18 cellular contexts compared by ENCODE assay signal in genomic region chr17:41403409-41404023, GRCh38. TPM values are rescaled to one million over a fixed set of nuclear protein-coding genes. Genes with fewer than 3 reads are reported as not detected.
DNase-seq lines count a peak whose midpoint lies in the region; ATAC-seq and TF ChIP-seq lines count a peak whose summit lies in the region.
"Had no signal": no experiment of that assay in that cellular context is flagged by ENCODE, and none has a peak within 500 bp of the region (broad histone marks: within the 10 kb centered on the region; RNA-seq: fewer than 3 reads in every experiment).

No MANE protein-coding gene starts in this region.

- no peaks in the 10 kb centered on the region for H3K36me3 ChIP-seq in mammary epithelial cell (ENCODE audit: insufficient read depth, low read length)
- no peaks in the 10 kb centered on the region for H3K36me3 ChIP-seq in gastroesophageal sphincter
- H3K36me3 ChIP-seq: ascending aorta, heart right ventricle, Peyer's patch, suprapubic skin had no signal

- TF ChIP-seq EP300 in gastroesophageal sphincter (IDR thresholded peaks at IDR 0.05), result no peak

- TSS peak; percentile 54 for BruUV-seq in mammary epithelial cell (replicated peaks; lab: Mats Ljungman, UMichigan)

- no peak overlapping the region for H2AFZ ChIP-seq in mammary epithelial cell (ENCODE audit: low read depth, low read length)

- dilution Hi-C loops in mammary epithelial cell (cut with HindIII; ENCODE audit: low sequenced_read_pairs), result loop anchor here (5.0 kb wide), 1 partner anchor 249 kb away; no protein-coding TSS in a partner anchor

- WGBS in mammary epithelial cell (ENCODE audit: low coverage, missing lambda C conversion rate), result 27% methylated on average over 4 of the region's 4 CpGs
- WGBS in gastroesophageal sphincter (ENCODE audit: low coverage in 1 of 2), 2 donors, result 56 to 63% methylated on average over 4 of the region's 4 CpGs

- H3K9me3 ChIP-seq in mammary epithelial cell (replicated peaks; ENCODE audit: insufficient read depth, low read length) (no peaks in the 10 kb centered on the region), gastroesophageal sphincter (no peaks in the 10 kb centered on the region)
- H3K9me3 ChIP-seq: ascending aorta, heart right ventricle, Peyer's patch, suprapubic skin had no signal

- H3K9ac ChIP-seq in mammary epithelial cell (ENCODE audit: insufficient read depth, low read length), result no peak overlapping the region

- TF ChIP-seq CTCF in mammary epithelial cell (conservative IDR thresholded peaks at IDR 0.05 in 1 of 2, IDR thresholded peaks at IDR 0.05 in 1 of 2; ENCODE audit: extremely low read depth in 1 of 2, insufficient read depth in 1 of 2, low read depth in 1 of 2, low read length in 2 of 2) (no peak), gastroesophageal sphincter (IDR thresholded peaks at IDR 0.05) (no peak)

- no peak overlapping the region for H3K27ac Mint-ChIP-seq in natural killer cell treated with Interleukin-12 subunit alpha and Interleukin-12 subunit beta and Interleukin-15 and Interleukin-18, amount 100 ng/mL, for 72 hours
- H3K27ac Mint-ChIP-seq: IgD-negative memory B cell, nephron progenitor cell had no signal

- intact Hi-C loops in mammary epithelial cell (cut with micrococcal nuclease), result loop anchor here (1.0 to 10.0 kb wide), 6 partner anchors 81 to 546 kb away; partner anchors contain the start of genes KRTAP2-3 and KRTAP2-4

- no peaks in the 10 kb centered on the region for H3K36me3 Mint-ChIP-seq in natural killer cell treated with Interleukin-12 subunit alpha and Interleukin-12 subunit beta and Interleukin-15 and Interleukin-18, amount 100 ng/mL, for 72 hours

- in situ Hi-C loops in mammary epithelial cell (cut with MboI; ENCODE audit: low sequenced_read_pairs in 2 of 2), result loop anchor here in 1 of 2 donors (10.0 kb wide), 1 partner anchor 261 kb away; no protein-coding TSS in a partner anchor

- H3K4me1 ChIP-seq in mammary epithelial cell (ENCODE audit: insufficient read depth, low read length), result peaks cover 32% of the 10 kb centered on the region
- peaks cover 0 to 23% (median 3%) of the 10 kb centered on the region in 3 donors for H3K4me1 ChIP-seq in gastroesophageal sphincter
- H3K4me1 ChIP-seq: ascending aorta, Peyer's patch had no signal

- H3K27me3 Mint-ChIP-seq in natural killer cell treated with Interleukin-12 subunit alpha and Interleukin-12 subunit beta and Interleukin-15 and Interleukin-18, amount 100 ng/mL, for 72 hours, result peaks cover 8 to 19% of the 10 kb centered on the region in 2 donors

- DNase-seq in Daoy (ENCODE audit: low read depth) (peak; percentile 29), LHCN-M2 (ENCODE audit: low read depth) (peak; percentile 28), mammary epithelial cell (no peak)
- DNase-seq in natural killer cell treated with Interleukin-12 subunit alpha and Interleukin-12 subunit beta and Interleukin-15 and Interleukin-18, amount 100 ng/mL, for 72 hours (ENCODE audit: low spot score), result no peak
- no peak for DNase-seq in stimulated activated CD4-positive, alpha-beta T cell treated with anti-CD3 and anti-CD28 coated beads, Interleukin-2, amount 100 ng/mL, for 24 hours
- DNase-seq in stimulated activated naive CD4-positive, alpha-beta T cell treated with Interleukin-2 at 50 U/mL for 16 hours (lab: John Stamatoyannopoulos, UW), result no peak
- DNase-seq: effector CD8-positive, alpha-beta T cell; NCI-H146; nephron progenitor cell; Peyer's patch had no signal

- no peaks in the 10 kb centered on the region for H3K9me3 Mint-ChIP-seq in natural killer cell treated with Interleukin-12 subunit alpha and Interleukin-12 subunit beta and Interleukin-15 and Interleukin-18, amount 100 ng/mL, for 72 hours
- H3K9me3 Mint-ChIP-seq: IgD-negative memory B cell, nephron progenitor cell had no signal

- peak overlapping the region; percentile 83 for H3K27ac ChIP-seq in mammary epithelial cell (ENCODE audit: insufficient read depth, low read depth, low read length)
- peak overlapping the region in 1 of 4 donors; percentile 71 for H3K27ac ChIP-seq in gastroesophageal sphincter
- H3K27ac ChIP-seq: ascending aorta, heart right ventricle, Peyer's patch had no signal

- no peaks in the 10 kb centered on the region for H3K79me2 ChIP-seq in mammary epithelial cell (ENCODE audit: insufficient read depth, low read length)

- H3K4me3 ChIP-seq in mammary epithelial cell (replicated peaks in 1 of 3; ENCODE audit: insufficient read depth in 1 of 3, low read depth in 2 of 3, low read length in 3 of 3) (no peak overlapping the region), gastroesophageal sphincter (no peak overlapping the region)
- H3K4me3 ChIP-seq: ascending aorta, heart right ventricle, Peyer's patch, suprapubic skin had no signal

- no peak overlapping the region for H3K4me2 ChIP-seq in mammary epithelial cell (ENCODE audit: insufficient read depth, low read depth, low read length)

- no peak for ATAC-seq in natural killer cell treated with Interleukin-12 subunit alpha and Interleukin-12 subunit beta and Interleukin-15 and Interleukin-18, amount 100 ng/mL, for 72 hours
- ATAC-seq in gastroesophageal sphincter, result no peak
- ATAC-seq: left lobe of liver had no signal

- H3K27me3 ChIP-seq in mammary epithelial cell (ENCODE audit: insufficient read depth, low read length) (no peaks in the 10 kb centered on the region), gastroesophageal sphincter (no peaks in the 10 kb centered on the region)
- H3K27me3 ChIP-seq: ascending aorta, Peyer's patch, suprapubic skin had no signal

- H4K20me1 ChIP-seq in mammary epithelial cell (ENCODE audit: insufficient read depth, low read length), result no peaks in the 10 kb centered on the region

- no peak for TF ChIP-seq POLR2A in gastroesophageal sphincter (IDR thresholded peaks at IDR 0.05)

- peaks cover 7 to 12% of the 10 kb centered on the region in 2 donors for H3K4me1 Mint-ChIP-seq in natural killer cell treated with Interleukin-12 subunit alpha and Interleukin-12 subunit beta and Interleukin-15 and Interleukin-18, amount 100 ng/mL, for 72 hours (ENCODE audit: low read depth in 2 of 2)
- H3K4me1 Mint-ChIP-seq: IgD-negative memory B cell had no signal

- peak overlapping the region; percentile 7 for H3K4me3 Mint-ChIP-seq in natural killer cell treated with Interleukin-12 subunit alpha and Interleukin-12 subunit beta and Interleukin-15 and Interleukin-18, amount 100 ng/mL, for 72 hours
- H3K4me3 Mint-ChIP-seq: IgD-negative memory B cell, nephron progenitor cell had no signal

- CTCF ChIA-PET in mammary epithelial cell (lab: Charles Lee; ENCODE audit: low non-redundant PET), result interaction anchor here (0.6 to 3.2 kb wide), 2 partner anchors 117 to 145 kb away, joined by 5 to 37 read pairs; no protein-coding TSS in a partner anchor

RNA-seq across cellular contexts. Expression of gene KRT31, which starts 6.1 kb away (rescaled TPM):
- not detected in 2 replicates for total RNA-seq in Daoy (2014; rRNA removed; shearing (Covaris generic))
- total RNA-seq in LHCN-M2 (2014; rRNA removed) (not detected in 2 replicates), mammary epithelial cell (not detected), gastroesophageal sphincter (not detected)
- polyA plus RNA-seq in LHCN-M2 (2012), result 0.04 TPM
- polyA plus RNA-seq in mammary epithelial cell, result not detected
- not detected for polyA minus RNA-seq in mammary epithelial cell
- total RNA-seq in natural killer cell treated with Interleukin-12 subunit alpha and Interleukin-12 subunit beta and Interleukin-15 and Interleukin-18, amount 100 ng/mL, for 72 hours, result not detected
- total RNA-seq: activated CD8-positive, alpha-beta memory T cell treated with anti-CD3 and anti-CD28 coated beads for 36 hours; ascending aorta; heart right ventricle; left lobe of liver; Peyer's patch had no signal
- polyA plus RNA-seq: IgD-negative memory B cell had no signal

RNA-seq across cellular contexts. Expression of gene KRT37, which starts 20.9 kb away (rescaled TPM):
- not detected in 2 replicates for total RNA-seq in Daoy (2014; rRNA removed; shearing (Covaris generic))
- total RNA-seq in LHCN-M2 (2014; rRNA removed) (not detected in 2 replicates), mammary epithelial cell (not detected), gastroesophageal sphincter (not detected)
- polyA plus RNA-seq in LHCN-M2 (2012), result not detected
- not detected for polyA plus RNA-seq in mammary epithelial cell
- not detected for polyA minus RNA-seq in mammary epithelial cell
- total RNA-seq in natural killer cell treated with Interleukin-12 subunit alpha and Interleukin-12 subunit beta and Interleukin-15 and Interleukin-18, amount 100 ng/mL, for 72 hours, result not detected
- total RNA-seq: activated CD8-positive, alpha-beta memory T cell treated with anti-CD3 and anti-CD28 coated beads for 36 hours; ascending aorta; heart right ventricle; left lobe of liver; Peyer's patch; skeletal muscle tissue had no signal
- polyA plus RNA-seq: heart right ventricle, IgD-negative memory B cell had no signal

RNA-seq across cellular contexts. Expression of gene KRT34, which starts 21.4 kb away (rescaled TPM):
- total RNA-seq in Daoy (2014; rRNA removed; shearing (Covaris generic)), result 0.46 and 1.4 TPM in 2 replicates
- total RNA-seq in LHCN-M2 (2014; rRNA removed), result 0.29 and 1.0 TPM in 2 replicates
- polyA plus RNA-seq in LHCN-M2 (2012), result 3.1 TPM
- total RNA-seq in mammary epithelial cell, result under 1 TPM in 1 of 2 donors, not detected in 1; 0.33 TPM
- polyA plus RNA-seq in mammary epithelial cell, result 0.79 TPM
- polyA minus RNA-seq in mammary epithelial cell, result not detected
- total RNA-seq in natural killer cell treated with Interleukin-12 subunit alpha and Interleukin-12 subunit beta and Interleukin-15 and Interleukin-18, amount 100 ng/mL, for 72 hours, result not detected
- total RNA-seq in gastroesophageal sphincter, result under 1 TPM in 1 of 4 donors, not detected in 3; 0.27 TPM
- total RNA-seq: activated CD8-positive, alpha-beta memory T cell treated with anti-CD3 and anti-CD28 coated beads for 36 hours; ascending aorta; heart right ventricle; left lobe of liver; Peyer's patch; skeletal muscle tissue had no signal
- polyA plus RNA-seq: heart right ventricle, IgD-negative memory B cell had no signal

RNA-seq across cellular contexts. Expression of gene KRT33B, which starts 33.9 kb away (rescaled TPM):
- total RNA-seq in Daoy (2014; rRNA removed; shearing (Covaris generic)), result not detected in 2 replicates
- total RNA-seq in LHCN-M2 (2014; rRNA removed), result not detected in 2 replicates
- polyA plus RNA-seq in LHCN-M2 (2012), result 0.17 TPM
- under 1 TPM in 1 of 2 donors, not detected in 1; 0.17 TPM for total RNA-seq in mammary epithelial cell
- polyA plus RNA-seq in mammary epithelial cell, result 0.06 TPM
- not detected for polyA minus RNA-seq in mammary epithelial cell
- total RNA-seq in natural killer cell treated with Interleukin-12 subunit alpha and Interleukin-12 subunit beta and Interleukin-15 and Interleukin-18, amount 100 ng/mL, for 72 hours, result not detected
- total RNA-seq in gastroesophageal sphincter, result not detected
- total RNA-seq: activated CD8-positive, alpha-beta memory T cell treated with anti-CD3 and anti-CD28 coated beads for 36 hours; ascending aorta; heart right ventricle; left lobe of liver; Peyer's patch; skeletal muscle tissue had no signal
- polyA plus RNA-seq: heart right ventricle, IgD-negative memory B cell had no signal

RNA-seq across cellular contexts. Expression of gene KRT38, which starts 37.3 kb away (rescaled TPM):
- not detected in 2 replicates for total RNA-seq in Daoy (2014; rRNA removed; shearing (Covaris generic))
- total RNA-seq in LHCN-M2 (2014; rRNA removed) (not detected in 2 replicates), mammary epithelial cell (not detected), gastroesophageal sphincter (not detected)
- not detected for polyA plus RNA-seq in LHCN-M2 (2012)
- polyA plus RNA-seq in mammary epithelial cell, result not detected
- polyA minus RNA-seq in mammary epithelial cell, result not detected
- total RNA-seq in natural killer cell treated with Interleukin-12 subunit alpha and Interleukin-12 subunit beta and Interleukin-15 and Interleukin-18, amount 100 ng/mL, for 72 hours, result not detected
- total RNA-seq: activated CD8-positive, alpha-beta memory T cell treated with anti-CD3 and anti-CD28 coated beads for 36 hours; ascending aorta; heart right ventricle; left lobe of liver; Peyer's patch; skeletal muscle tissue had no signal
- polyA plus RNA-seq: heart right ventricle, IgD-negative memory B cell had no signal

Comparison
In these comparisons a context has a peak if more than half of its experiments do, and no peak if none do; other contexts are left out.
1. DNase-seq: peak in Daoy (single experiment) and LHCN-M2 (single experiment); none in mammary epithelial cell (single experiment), natural killer cell treated with Interleukin-12 subunit alpha and Interleukin-12 subunit beta and Interleukin-15 and Interleukin-18, amount 100 ng/mL, for 72 hours (single experiment), stimulated activated CD4-positive, alpha-beta T cell treated with anti-CD3 and anti-CD28 coated beads, Interleukin-2, amount 100 ng/mL, for 24 hours (0 of 2) and stimulated activated naive CD4-positive, alpha-beta T cell treated with Interleukin-2 at 50 U/mL for 16 hours (single experiment).